35 cellular contexts compared by ENCODE assay signal in genomic region chr17:70610161-70610560, GRCh38.
"Had no signal": no experiment of that assay in that cellular context is flagged by ENCODE, and none has a peak within 500 bp of the region (broad histone marks: within the 10 kb centered on the region; RNA-seq: fewer than 3 reads in every experiment).

No MANE protein-coding gene starts in this region.

- DNase-seq: activated B cell treated with CpG ODN at 0.5 μM for 24 hours; activated CD4-positive, alpha-beta memory T cell treated with anti-CD3 and anti-CD28 coated beads for 36 hours; activated CD4-positive, alpha-beta T cell treated with anti-CD3 and anti-CD28 coated beads for 4 hours; activated CD4-positive, alpha-beta T cell treated with anti-CD3 and anti-CD28 coated beads, Interleukin-2, amount 50 U/mL, for 1 hour; activated CD4-positive, CD25-positive, alpha-beta regulatory T cell treated with anti-CD3 and anti-CD28 coated beads, Interleukin-2, amount 50 U/mL, for 72 hours; activated CD8-positive, alpha-beta memory T cell treated with anti-CD3 and anti-CD28 coated beads, Interleukin-2, amount 50 U/mL, for 4 hours; activated gamma-delta T cell treated with Interleukin-2 at 50 U/mL for 16 hours; activated naive CD4-positive, alpha-beta T cell treated with anti-CD3 and anti-CD28 coated beads for 36 hours; activated T-cell treated with anti-CD3 and anti-CD28 coated beads for 4 hours; activated T-cell treated with anti-CD3 and anti-CD28 coated beads, Interleukin-2, amount 50 U/mL, for 4 hours; adrenal gland; NCI-H1092 treated with DMSO at 0.1 percent for 48 hours; NCI-H1417; NCI-H146; NCI-H187; NCI-H2029 treated with DMSO at 0.1 percent for 48 hours; NCI-H2107; NCI-H2171; NCI-H510A; NCI-H526; NCI-H748 treated with DMSO at 0.1 percent for 48 hours; NK-92 treated with Interleukin-12 subunit alpha and Interleukin-12 subunit beta, amount 100 ng/mL, for 24 hours; PC-3; Peyer's patch; SIG-M5; T-cell; T-helper 17 cell; T-helper 9 cell had no signal

- H3K9me3 ChIP-seq: adrenal gland, Peyer's patch had no signal

- H3K27ac ChIP-seq: adrenal gland, Peyer's patch, RWPE1, VCaP had no signal

- H3K4me1 ChIP-seq: adrenal gland, Peyer's patch had no signal

- H3K4me3 ChIP-seq: adrenal gland, K562, Peyer's patch had no signal

- H3K27me3 ChIP-seq: adrenal gland, Peyer's patch had no signal

- ATAC-seq: activated naive CD4-positive, alpha-beta T cell treated with anti-CD3 and anti-CD28 coated beads, Interleukin-2, amount 50 U/mL, for 72 hours; activated T-cell treated with anti-CD3 and anti-CD28 coated beads, Interleukin-2, amount 50 U/mL, for 4 hours; K562; PC-3; Right ventricle myocardium inferior; SK-N-SH treated with all-trans-retinoic acid at 6 μM for 48 hours; T-cell; T-helper 17 cell had no signal

- FAIRE-seq: bronchial epithelial cell, K562 had no signal
